Comparison of ENCODE assay signal across 23 cellular contexts in the genomic region with DNA sequence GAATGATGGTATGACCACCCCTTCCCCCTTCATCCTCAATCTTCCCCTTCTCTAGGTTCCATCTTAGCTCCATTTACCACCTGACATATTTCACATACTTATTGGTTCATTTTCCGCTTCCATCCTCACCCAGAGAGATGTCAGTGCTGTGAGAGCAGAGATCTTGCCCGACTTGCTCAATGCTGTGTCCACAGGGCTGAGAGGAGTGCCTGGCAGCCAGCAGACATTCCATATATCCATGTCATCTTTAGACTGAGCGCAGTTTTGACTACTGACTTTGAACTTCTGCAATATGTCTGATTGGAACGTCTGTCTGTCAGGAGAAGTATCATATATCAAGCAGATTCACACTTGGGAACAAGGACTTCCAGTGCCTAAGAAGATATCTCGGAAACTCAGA.
"Had no signal": no experiment of that assay in that cellular context is flagged by ENCODE, and none has a peak within 500 bp of the region (broad histone marks: within the 10 kb centered on the region; RNA-seq: fewer than 3 reads in every experiment).

No MANE protein-coding gene starts in this region.

- H3K4me1 ChIP-seq: heart left ventricle, parathyroid adenoma, psoas muscle, right lobe of liver, spleen, testis, tibial nerve had no signal

- H3K27me3 ChIP-seq: dorsolateral prefrontal cortex, right lobe of liver, spleen, testis, tibial nerve had no signal

- ATAC-seq: esophagus mucosa; heart left ventricle; naive thymus-derived CD4-positive, alpha-beta T cell; psoas muscle; right lobe of liver; stimulated activated naive B cell treated with anti-CD40 and anti-IgM and Interleukin-4, amounts not matched to agents 10 μg/mL and 1 μg/mL and 100 μg/mL, for 72 hours; stimulated activated naive CD8-positive, alpha-beta T cell treated with anti-CD3 and anti-CD28 coated beads, Interleukin-15, amount 100 ng/mL, for 72 hours had no signal

- H3K9me3 ChIP-seq: psoas muscle, right lobe of liver, testis had no signal

- H3K36me3 ChIP-seq: heart left ventricle, right lobe of liver, spleen, tibial nerve had no signal

- H3K4me3 ChIP-seq: dorsolateral prefrontal cortex, heart left ventricle, psoas muscle, right lobe of liver, spleen, testis, tibial nerve had no signal

- FAIRE-seq: frontal cortex, islet of Langerhans had no signal

- DNase-seq: cortex of kidney; dorsolateral prefrontal cortex; effector CD8-positive, alpha-beta T cell; heart left ventricle; hypothalamus; kidney glomerular epithelial cell; naive thymus-derived CD4-positive, alpha-beta T cell; nephron progenitor cell; psoas muscle; retina; right lobe of liver; spleen; stimulated activated CD4-positive, alpha-beta T cell treated with anti-CD3 and anti-CD28 coated beads, Interleukin-15, amount 100 ng/mL, for 24 hours; stimulated activated CD4-positive, alpha-beta T cell treated with anti-CD3 and anti-CD28 coated beads, Interleukin-1b, Interleukin-23, amount 100 ng/mL, for 48 hours; stimulated activated CD4-positive, alpha-beta T cell treated with anti-CD3 and anti-CD28 coated beads, Interleukin-4, amount 100 ng/mL, for 24 hours; stimulated activated naive B cell treated with anti-CD40 and anti-IgM and Interleukin-4, amounts not matched to agents 10 μg/mL and 1 μg/mL and 100 μg/mL, for 72 hours; stimulated activated naive CD8-positive, alpha-beta T cell treated with anti-CD3 and anti-CD28 coated beads, Interleukin-15, amount 100 ng/mL, for 72 hours; testis had no signal

- H3K27ac ChIP-seq: heart left ventricle, parathyroid adenoma, psoas muscle, right lobe of liver, spleen, testis, tibial nerve had no signal
